Comparison of ENCODE assay signal across 12 cellular contexts in genomic region chr22:50313600-50313999, GRCh38. TPM values are rescaled to one million over a fixed set of nuclear protein-coding genes. Genes with fewer than 3 reads are reported as not detected.
A peak's percentile ranks its signal among the peaks of the same experiment; 100 is the strongest.
DNase-seq lines count a peak whose midpoint lies in the region; ATAC-seq, FAIRE-seq and TF ChIP-seq lines count a peak whose summit lies in the region.
"Had no signal": no experiment of that assay in that cellular context is flagged by ENCODE, and none has a peak within 500 bp of the region (broad histone marks: within the 10 kb centered on the region; RNA-seq: fewer than 3 reads in every experiment).

No MANE protein-coding gene starts in this region.

- peak overlapping the region; percentile 68 for H3K4me3 ChIP-seq in GM12875 (ENCODE audit: low read depth, low read length)
- H3K4me3 ChIP-seq: ascending aorta had no signal

- H3K27ac Mint-ChIP-seq in T-helper 2 cell treated with Interferon-gamma antibody and Interleukin-4, amounts not matched to agents 5 μg/mL and 100 μg/mL, for 36 hours = peak overlapping the region; percentile 55
- H3K27ac Mint-ChIP-seq in activated T-helper 1 cell treated with anti-CD3 and anti-CD28 coated beads, Interleukin-12 subunit alpha, Interleukin-12 subunit beta, Interleukin-2, Interleukin-4 antibody, amounts not matched to agents 30 ng/mL and 10 ng/mL and 1 ng/mL, durations not matched to agents 14 hours and 24 hours and 36 hours = no peak overlapping the region
- H3K27ac Mint-ChIP-seq in naive thymus-derived CD8-positive, alpha-beta T cell = peak overlapping the region; percentile 40 to 97 (median 94)

- no peak for ATAC-seq in naive thymus-derived CD8-positive, alpha-beta T cell

- H3K4me1 Mint-ChIP-seq in T-helper 2 cell treated with Interferon-gamma antibody and Interleukin-4, amounts not matched to agents 5 μg/mL and 100 μg/mL, for 36 hours (ENCODE audit: low read depth) = peaks cover 11% of the 10 kb centered on the region
- H3K4me1 Mint-ChIP-seq in activated T-helper 1 cell treated with anti-CD3 and anti-CD28 coated beads, Interleukin-12 subunit alpha, Interleukin-12 subunit beta, Interleukin-2, Interleukin-4 antibody, amounts not matched to agents 30 ng/mL and 10 ng/mL and 1 ng/mL, durations not matched to agents 14 hours and 24 hours and 36 hours (ENCODE audit: low read depth) = peaks cover 8% of the 10 kb centered on the region
- peaks cover 15 to 26% (median 23%) of the 10 kb centered on the region in 4 donors for H3K4me1 Mint-ChIP-seq in naive thymus-derived CD8-positive, alpha-beta T cell

- FAIRE-seq in frontal cortex (lab: Jason Lieb, UNC) = no peak

- POLR2A ChIA-PET in naive thymus-derived CD8-positive, alpha-beta T cell (lab: Charles Lee) = interaction anchor here (0.8 to 4.3 kb wide), 7 partner anchors 8 to 127 kb away, joined by 3 to 19 read pairs (median 4); partner anchors contain the start of genes DENND6B and TUBGCP6

- no peaks in the 10 kb centered on the region for H3K36me3 Mint-ChIP-seq in T-helper 2 cell treated with Interferon-gamma antibody and Interleukin-4, amounts not matched to agents 5 μg/mL and 100 μg/mL, for 36 hours (ENCODE audit: low read depth)
- no peaks in the 10 kb centered on the region for H3K36me3 Mint-ChIP-seq in activated T-helper 1 cell treated with anti-CD3 and anti-CD28 coated beads, Interleukin-12 subunit alpha, Interleukin-12 subunit beta, Interleukin-2, Interleukin-4 antibody, amounts not matched to agents 30 ng/mL and 10 ng/mL and 1 ng/mL, durations not matched to agents 14 hours and 24 hours and 36 hours (ENCODE audit: low read depth)
- H3K36me3 Mint-ChIP-seq in naive thymus-derived CD8-positive, alpha-beta T cell = no peaks in the 10 kb centered on the region

- no peak for TF ChIP-seq CTCF in GM12875 (IDR thresholded peaks at IDR 0.05; ENCODE audit: borderline replicate concordance, insufficient read depth, low read depth, low read length)

- DNase-seq in T-helper 2 cell treated with Interferon-gamma antibody and Interleukin-4, amounts not matched to agents 5 μg/mL and 100 μg/mL, for 36 hours (ENCODE audit: low spot score) = no peak
- no peak for DNase-seq in T-helper 2 cell
- no peak for DNase-seq in activated T-helper 1 cell treated with anti-CD3 and anti-CD28 coated beads, Interleukin-12 subunit alpha, Interleukin-12 subunit beta, Interleukin-2, Interleukin-4 antibody, amounts not matched to agents 30 ng/mL and 10 ng/mL and 1 ng/mL, durations not matched to agents 14 hours and 24 hours and 36 hours (ENCODE audit: low spot score)
- peak in 2 of 10 donors; percentile 11 to 60 for DNase-seq in naive thymus-derived CD8-positive, alpha-beta T cell
- no peak for DNase-seq in frontal cortex (ENCODE audit: low spot score in 2 of 2)
- no peak for DNase-seq in stimulated activated CD8-positive, alpha-beta memory T cell treated with anti-CD3 and anti-CD28 coated beads, Interleukin-4, amount 100 ng/mL, for 48 hours
- no peak for DNase-seq in T-helper 9 cell
- DNase-seq: COR-L47, NCI-H1105 treated with DMSO at 0.1 percent for 48 hours, NCI-H345 had no signal

- intact Hi-C loops in activated T-helper 1 cell treated with anti-CD3 and anti-CD28 coated beads, Interleukin-12 subunit alpha, Interleukin-12 subunit beta, Interleukin-2, Interleukin-4 antibody, amounts not matched to agents 30 ng/mL and 10 ng/mL and 1 ng/mL, durations not matched to agents 14 hours and 24 hours and 36 hours (cut with micrococcal nuclease) = no loop called here

- no peaks in the 10 kb centered on the region for H3K9me3 Mint-ChIP-seq in T-helper 2 cell treated with Interferon-gamma antibody and Interleukin-4, amounts not matched to agents 5 μg/mL and 100 μg/mL, for 36 hours
- H3K9me3 Mint-ChIP-seq in activated T-helper 1 cell treated with anti-CD3 and anti-CD28 coated beads, Interleukin-12 subunit alpha, Interleukin-12 subunit beta, Interleukin-2, Interleukin-4 antibody, amounts not matched to agents 30 ng/mL and 10 ng/mL and 1 ng/mL, durations not matched to agents 14 hours and 24 hours and 36 hours = no peaks in the 10 kb centered on the region
- H3K9me3 Mint-ChIP-seq in naive thymus-derived CD8-positive, alpha-beta T cell = no peaks in the 10 kb centered on the region

- H3K27me3 Mint-ChIP-seq in T-helper 2 cell treated with Interferon-gamma antibody and Interleukin-4, amounts not matched to agents 5 μg/mL and 100 μg/mL, for 36 hours (ENCODE audit: low read depth) = peaks cover 3% of the 10 kb centered on the region
- H3K27me3 Mint-ChIP-seq in activated T-helper 1 cell treated with anti-CD3 and anti-CD28 coated beads, Interleukin-12 subunit alpha, Interleukin-12 subunit beta, Interleukin-2, Interleukin-4 antibody, amounts not matched to agents 30 ng/mL and 10 ng/mL and 1 ng/mL, durations not matched to agents 14 hours and 24 hours and 36 hours (ENCODE audit: insufficient read depth) = peaks cover 7% of the 10 kb centered on the region
- peaks cover 0 to 1% (median 0%) of the 10 kb centered on the region in 5 donors for H3K27me3 Mint-ChIP-seq in naive thymus-derived CD8-positive, alpha-beta T cell

- peak overlapping the region; percentile 84 for H3K4me3 Mint-ChIP-seq in T-helper 2 cell treated with Interferon-gamma antibody and Interleukin-4, amounts not matched to agents 5 μg/mL and 100 μg/mL, for 36 hours
- peak overlapping the region; percentile 75 for H3K4me3 Mint-ChIP-seq in activated T-helper 1 cell treated with anti-CD3 and anti-CD28 coated beads, Interleukin-12 subunit alpha, Interleukin-12 subunit beta, Interleukin-2, Interleukin-4 antibody, amounts not matched to agents 30 ng/mL and 10 ng/mL and 1 ng/mL, durations not matched to agents 14 hours and 24 hours and 36 hours
- peak overlapping the region; percentile 24 to 99 (median 90) for H3K4me3 Mint-ChIP-seq in naive thymus-derived CD8-positive, alpha-beta T cell

RNA-seq across cellular contexts. Expression of gene PLXNB2, which starts 6.2 kb away (rescaled TPM):
- total RNA-seq in activated T-helper 1 cell treated with anti-CD3 and anti-CD28 coated beads, Interleukin-12 subunit alpha, Interleukin-12 subunit beta, Interleukin-2, Interleukin-4 antibody, amounts not matched to agents 30 ng/mL and 10 ng/mL and 1 ng/mL, durations not matched to agents 14 hours and 24 hours and 36 hours = 8.9 and 10.2 TPM in 2 replicates
- total RNA-seq in naive thymus-derived CD8-positive, alpha-beta T cell = 10 to 100 TPM; 14.3 to 16.7 TPM
- 1 to 10 TPM in 2 of 3 donors, under 1 TPM in 1; 0.72 to 4.1 (median 1.1) TPM for polyA plus RNA-seq in naive thymus-derived CD8-positive, alpha-beta T cell
- total RNA-seq in frontal cortex = 44.4 TPM

RNA-seq across cellular contexts. Expression of gene DENND6B, which starts 13.2 kb away (rescaled TPM):
- total RNA-seq in activated T-helper 1 cell treated with anti-CD3 and anti-CD28 coated beads, Interleukin-12 subunit alpha, Interleukin-12 subunit beta, Interleukin-2, Interleukin-4 antibody, amounts not matched to agents 30 ng/mL and 10 ng/mL and 1 ng/mL, durations not matched to agents 14 hours and 24 hours and 36 hours = 1.7 and 2.2 TPM in 2 replicates
- 1 to 10 TPM; 7.0 to 9.1 TPM for total RNA-seq in naive thymus-derived CD8-positive, alpha-beta T cell
- polyA plus RNA-seq in naive thymus-derived CD8-positive, alpha-beta T cell = 1 to 10 TPM in 2 of 3 donors, under 1 TPM in 1; 0.53 to 1.1 (median 1.0) TPM
- total RNA-seq in frontal cortex = 19.6 TPM

RNA-seq across cellular contexts. Expression of gene PPP6R2, which starts 29.5 kb away (rescaled TPM):
- 46.0 and 48.5 TPM in 2 replicates for total RNA-seq in activated T-helper 1 cell treated with anti-CD3 and anti-CD28 coated beads, Interleukin-12 subunit alpha, Interleukin-12 subunit beta, Interleukin-2, Interleukin-4 antibody, amounts not matched to agents 30 ng/mL and 10 ng/mL and 1 ng/mL, durations not matched to agents 14 hours and 24 hours and 36 hours
- 100 to 1,000 TPM in 1 of 2 experiments, 10 to 100 TPM in 1; 93.3 to 104 TPM for total RNA-seq in naive thymus-derived CD8-positive, alpha-beta T cell
- 10 to 100 TPM; 13.3 to 29.1 (median 17.0) TPM for polyA plus RNA-seq in naive thymus-derived CD8-positive, alpha-beta T cell
- 62.4 TPM for total RNA-seq in frontal cortex

RNA-seq across cellular contexts. Expression of gene MAPK11, which starts 43.4 kb away (rescaled TPM):
- 24.6 and 28.9 TPM in 2 replicates for total RNA-seq in activated T-helper 1 cell treated with anti-CD3 and anti-CD28 coated beads, Interleukin-12 subunit alpha, Interleukin-12 subunit beta, Interleukin-2, Interleukin-4 antibody, amounts not matched to agents 30 ng/mL and 10 ng/mL and 1 ng/mL, durations not matched to agents 14 hours and 24 hours and 36 hours
- 1 to 10 TPM in 1 of 2 experiments, under 1 TPM in 1; 0.86 to 1.2 TPM for total RNA-seq in naive thymus-derived CD8-positive, alpha-beta T cell
- under 1 TPM; 0.13 to 0.24 (median 0.16) TPM for polyA plus RNA-seq in naive thymus-derived CD8-positive, alpha-beta T cell
- total RNA-seq in frontal cortex = 16.3 TPM

RNA-seq across cellular contexts. Expression of gene MAPK12, which starts 52.1 kb away (rescaled TPM):
- total RNA-seq in activated T-helper 1 cell treated with anti-CD3 and anti-CD28 coated beads, Interleukin-12 subunit alpha, Interleukin-12 subunit beta, Interleukin-2, Interleukin-4 antibody, amounts not matched to agents 30 ng/mL and 10 ng/mL and 1 ng/mL, durations not matched to agents 14 hours and 24 hours and 36 hours = 15.1 and 19.0 TPM in 2 replicates
- 1 to 10 TPM; 2.1 to 2.9 TPM for total RNA-seq in naive thymus-derived CD8-positive, alpha-beta T cell
- polyA plus RNA-seq in naive thymus-derived CD8-positive, alpha-beta T cell = under 1 TPM in 2 of 3 donors, not detected in 1; 0.02 to 0.03 TPM
- 11.4 TPM for total RNA-seq in frontal cortex
